30 cellular contexts compared by ENCODE assay signal in the genomic region with DNA sequence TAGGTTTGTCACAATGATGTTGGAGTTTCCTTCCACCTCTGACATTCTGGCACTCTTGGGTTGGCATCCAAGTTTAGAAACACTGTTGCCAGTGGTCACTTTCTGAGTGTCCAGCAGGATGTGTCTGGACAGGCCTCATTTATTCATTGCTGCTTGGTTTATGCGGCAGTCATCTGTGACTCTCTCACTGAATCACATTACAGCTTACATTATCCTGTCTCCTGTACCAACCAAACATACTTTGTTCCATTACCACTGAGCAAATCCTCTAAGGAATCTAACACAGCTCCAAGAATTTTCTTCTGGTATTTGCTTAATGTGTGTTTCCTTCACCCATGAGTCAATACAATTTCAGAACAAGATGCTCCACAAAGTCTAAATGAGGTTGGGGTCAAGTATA. TPM values are rescaled to one million over a fixed set of nuclear protein-coding genes. Genes with fewer than 3 reads are reported as not detected.
DNase-seq lines count a peak whose midpoint lies in the region; ATAC-seq and TF ChIP-seq lines count a peak whose summit lies in the region.
"Had no signal": no experiment of that assay in that cellular context is flagged by ENCODE, and none has a peak within 500 bp of the region (broad histone marks: within the 10 kb centered on the region; RNA-seq: fewer than 3 reads in every experiment).

No MANE protein-coding gene starts in this region.

- H3K4me3 ChIP-seq in epithelial cell of esophagus (ENCODE audit: low read length) (no peak overlapping the region), skeletal muscle cell (ENCODE audit: low read depth, low read length) (no peak overlapping the region)
- H3K4me3 ChIP-seq: dorsolateral prefrontal cortex, gastrocnemius medialis, lung, MG63, prostate gland, skin epidermis, thoracic aorta, vagina had no signal

- DNase-seq in EH (ENCODE audit: low read depth) (peak; percentile 92), RKO (ENCODE audit: low spot score) (peak; percentile 19), epithelial cell of esophagus (ENCODE audit: low read depth) (peak; percentile 45), skeletal muscle cell (ENCODE audit: low read depth) (peak; percentile 60), activated gamma-delta T cell treated with Interleukin-2 at 50 U/mL for 16 hours (no peak), A172 (ENCODE audit: low spot score) (no peak)
- DNase-seq: activated CD4-positive, alpha-beta T cell treated with anti-CD3 and anti-CD28 coated beads, Interleukin-2, amount 50 U/mL, for 4 hours; activated CD8-positive, alpha-beta memory T cell treated with anti-CD3 and anti-CD28 coated beads, Interleukin-2, amount 50 U/mL, for 48 hours; activated effector memory CD4-positive, alpha-beta T cell treated with Interleukin-2 at 50 U/mL for 16 hours; BE2C; DMS79 treated with DMSO at 0.1 percent for 48 hours; dorsolateral prefrontal cortex; gastrocnemius medialis; H9; hypothalamus; MG63; NCI-H1417 treated with DMSO at 0.1 percent for 48 hours; NCI-H2107; NCI-H524 treated with DMSO at 0.1 percent for 48 hours; stimulated activated CD4-positive, alpha-beta T cell treated with anti-CD3 and anti-CD28 coated beads, Interleukin-2, amount 100 ng/mL, for 24 hours; stimulated activated naive B cell treated with anti-CD40 and anti-IgM and Interleukin-4, amounts not matched to agents 10 μg/mL and 1 μg/mL and 100 μg/mL, for 72 hours had no signal

- TF ChIP-seq CTCF in epithelial cell of esophagus (IDR thresholded peaks at IDR 0.05; ENCODE audit: insufficient read depth, low read depth, low read length, missing control alignments): no peak

- ATAC-seq in GM21515 (IDR thresholded peaks at IDR 0.05; ENCODE audit: unreplicated experiment): no peak
- ATAC-seq: gastrocnemius medialis; Panc1; stimulated activated naive B cell treated with anti-CD40 and anti-IgM and Interleukin-4, amounts not matched to agents 10 μg/mL and 1 μg/mL and 100 μg/mL, for 72 hours; WTC11 had no signal

RNA-seq across cellular contexts. Expression of a gene that starts 19.9 kb away (rescaled TPM):
- 0.34 TPM in 1 of 2 replicates, not detected in the other for total RNA-seq in A172 (2014; rRNA removed; shearing (Covaris generic))
- total RNA-seq: T-helper 2 cell treated with Interferon-gamma antibody and Interleukin-4, amounts not matched to agents 100 ng/mL and 5 ng/mL, for 36 hours had no signal

Comparison
In these comparisons a context has a peak if more than half of its experiments do, and no peak if none do; other contexts are left out.
1. DNase-seq: peak in EH (single experiment), RKO (single experiment), epithelial cell of esophagus (single experiment) and skeletal muscle cell (single experiment); none in activated gamma-delta T cell treated with Interleukin-2 at 50 U/mL for 16 hours (single experiment) and A172 (single experiment).